Comparison of ENCODE assay signal across 8 cellular contexts in genomic region chr7:101155303-101155702, GRCh38. TPM values are rescaled to one million over a fixed set of nuclear protein-coding genes. Genes with fewer than 3 reads are reported as not detected.
DNase-seq lines count a peak whose midpoint lies in the region; ATAC-seq and TF ChIP-seq lines count a peak whose summit lies in the region.

No MANE protein-coding gene starts in this region.

- intact Hi-C loops in OCI-LY7 (cut with micrococcal nuclease; ENCODE audit: unreplicated experiment), result no loop called here

- peak overlapping the region; percentile 67 to 92 (median 71) for H3K4me3 Mint-ChIP-seq in CD8-positive, alpha-beta memory T cell
- H3K4me3 Mint-ChIP-seq in osteocyte (ENCODE audit: unreplicated experiment), result peak overlapping the region; percentile 77

- peaks cover 5 to 26% (median 8%) of the 10 kb centered on the region in 3 donors for H3K36me3 Mint-ChIP-seq in CD8-positive, alpha-beta memory T cell
- peaks cover 15% of the 10 kb centered on the region for H3K36me3 Mint-ChIP-seq in osteocyte (ENCODE audit: unreplicated experiment)

- H3K27ac ChIP-seq in CD8-positive, alpha-beta memory T cell (ENCODE audit: low read depth, low read length), result peak overlapping the region; percentile 47
- no peak overlapping the region for H3K27ac ChIP-seq in OCI-LY7 (ENCODE audit: low read depth, low read length, poor library complexity, severe bottlenecking)

- H3K9me3 ChIP-seq in CD8-positive, alpha-beta memory T cell (ENCODE audit: low read length), result no peaks in the 10 kb centered on the region
- no peaks in the 10 kb centered on the region for H3K9me3 ChIP-seq in OCI-LY7 (ENCODE audit: low read length)

- H3K4me3 ChIP-seq in CD8-positive, alpha-beta memory T cell (ENCODE audit: low read length), result peak overlapping the region; percentile 66
- H3K4me3 ChIP-seq in OCI-LY7 (ENCODE audit: low read depth, low read length, poor library complexity, severe bottlenecking) (peak overlapping the region; percentile 94), epithelial cell of esophagus (ENCODE audit: low read length) (peak overlapping the region; percentile 89)

- H3K27me3 ChIP-seq in CD8-positive, alpha-beta memory T cell (ENCODE audit: insufficient read depth, low read length, poor library complexity, severe bottlenecking), result no peaks in the 10 kb centered on the region

- peak overlapping the region; percentile 71 for H3K4me2 ChIP-seq in OCI-LY7 (ENCODE audit: low read length)

- no peaks in the 10 kb centered on the region for H3K79me2 ChIP-seq in OCI-LY7 (ENCODE audit: insufficient read depth, low read depth, low read length)

- peaks cover 2 to 4% of the 10 kb centered on the region in 2 donors for H3K27me3 Mint-ChIP-seq in CD8-positive, alpha-beta memory T cell
- peaks cover 2% of the 10 kb centered on the region for H3K27me3 Mint-ChIP-seq in osteocyte (ENCODE audit: unreplicated experiment)

- DNase-seq in CD8-positive, alpha-beta memory T cell, result no peak
- DNase-seq in OCI-LY7 (ENCODE audit: low spot score), result no peak
- no peak for DNase-seq in epithelial cell of esophagus (ENCODE audit: low read depth)
- DNase-seq in osteocyte (ENCODE audit: extremely low spot score, unreplicated experiment), result no peak
- DNase-seq in NCI-H226, result no peak
- no peak for DNase-seq in GM19240 (ENCODE audit: insufficient read length, low spot score)

- no peak for TF ChIP-seq CTCF in OCI-LY7 (conservative IDR thresholded peaks at IDR 0.05; ENCODE audit: low read length)
- no peak for TF ChIP-seq CTCF in epithelial cell of esophagus (IDR thresholded peaks at IDR 0.05; ENCODE audit: insufficient read depth, low read depth, low read length, missing control alignments)
- TF ChIP-seq CTCF in osteocyte (IDR thresholded peaks at IDR 0.05), result no peak

- ATAC-seq in GM19328 (IDR thresholded peaks at IDR 0.05; ENCODE audit: unreplicated experiment) (no peak), GM18517 (IDR thresholded peaks at IDR 0.05; ENCODE audit: unreplicated experiment) (no peak)

- peaks cover 9 to 14% (median 14%) of the 10 kb centered on the region in 3 donors for H3K4me1 Mint-ChIP-seq in CD8-positive, alpha-beta memory T cell
- peaks cover 12% of the 10 kb centered on the region for H3K4me1 Mint-ChIP-seq in osteocyte (ENCODE audit: unreplicated experiment)

- H3K36me3 ChIP-seq in CD8-positive, alpha-beta memory T cell (ENCODE audit: insufficient read depth, low read length), result no peaks in the 10 kb centered on the region
- no peaks in the 10 kb centered on the region for H3K36me3 ChIP-seq in OCI-LY7 (ENCODE audit: insufficient read depth, low read length)

- CTCF ChIA-PET in CD8-positive, alpha-beta memory T cell (lab: Charles Lee), result interaction anchor here (1.1 to 5.2 kb wide), 3 partner anchors 10 to 63 kb away, joined by 3 to 38 read pairs (median 9); partner anchors contain the start of genes VGF and ZNHIT1
- CTCF ChIA-PET in OCI-LY7 (lab: Charles Lee; ENCODE audit: unreplicated experiment), result interaction anchor here (0.5 to 0.6 kb wide), 2 partner anchors 298 to 370 kb away, joined by 3 to 4 read pairs; no protein-coding TSS in a partner anchor

- peaks cover 14% of the 10 kb centered on the region for H3K4me1 ChIP-seq in CD8-positive, alpha-beta memory T cell (ENCODE audit: insufficient read depth, low read length)
- H3K4me1 ChIP-seq in OCI-LY7 (ENCODE audit: insufficient read depth, low read length, poor library complexity, severe bottlenecking), result peaks cover 15% of the 10 kb centered on the region

- no peaks in the 10 kb centered on the region for H3K9me2 ChIP-seq in OCI-LY7 (ENCODE audit: insufficient read depth, low read length)

- POLR2A ChIA-PET in CD8-positive, alpha-beta memory T cell (lab: Charles Lee), result no interaction called here
- POLR2A ChIA-PET in OCI-LY7 (lab: Charles Lee), result interaction anchor here (0.6 to 0.9 kb wide), 3 partner anchors 11 to 97 kb away, joined by 3 to 6 read pairs (median 3); no protein-coding TSS in a partner anchor

- H2AFZ ChIP-seq in OCI-LY7 (ENCODE audit: low read length), result peak overlapping the region; percentile 77; the same call in 1 of the 2 replicates

- no TSS peak for BruUV-seq in OCI-LY7 (replicated peaks; lab: Mats Ljungman, UMichigan)

- H4K20me1 ChIP-seq in OCI-LY7 (ENCODE audit: insufficient read depth, low read length), result no peaks in the 10 kb centered on the region

- H3K9me3 Mint-ChIP-seq in CD8-positive, alpha-beta memory T cell, result no peaks in the 10 kb centered on the region
- H3K9me3 Mint-ChIP-seq in osteocyte (ENCODE audit: unreplicated experiment), result no peaks in the 10 kb centered on the region

- H3K27ac Mint-ChIP-seq in CD8-positive, alpha-beta memory T cell, result peak overlapping the region in 3 of 8 donors; percentile 43 to 66 (median 64)
- H3K27ac Mint-ChIP-seq in osteocyte (ENCODE audit: unreplicated experiment), result peak overlapping the region; percentile 39

RNA-seq across cellular contexts. Expression of gene AP1S1, which starts 1.0 kb away (rescaled TPM):
- 10 to 100 TPM; 42.6 to 43.6 TPM for total RNA-seq in CD8-positive, alpha-beta memory T cell
- polyA plus RNA-seq in CD8-positive, alpha-beta memory T cell, result 4.4 TPM
- 57.9 and 88.0 TPM in 2 replicates for total RNA-seq in OCI-LY7 (2014; rRNA removed; shearing (Covaris generic))
- total RNA-seq in OCI-LY7 (2022), result 58.3 and 67.3 TPM in 2 replicates
- 52.9 and 57.9 TPM in 2 replicates for total RNA-seq in osteocyte

RNA-seq across cellular contexts. Expression of gene VGF, which starts 10.1 kb away (rescaled TPM):
- under 1 TPM; 0.13 to 0.16 TPM for total RNA-seq in CD8-positive, alpha-beta memory T cell
- polyA plus RNA-seq in CD8-positive, alpha-beta memory T cell, result not detected
- not detected in 2 replicates for total RNA-seq in OCI-LY7 (2014; rRNA removed; shearing (Covaris generic))
- total RNA-seq in OCI-LY7 (2022), result 1.5 TPM in 2 replicates
- 0.16 and 0.24 TPM in 2 replicates for total RNA-seq in osteocyte

RNA-seq across cellular contexts. Expression of gene NAT16, which starts 24.8 kb away (rescaled TPM):
- total RNA-seq in CD8-positive, alpha-beta memory T cell, result not detected
- polyA plus RNA-seq in CD8-positive, alpha-beta memory T cell, result not detected
- total RNA-seq in OCI-LY7 (2014; rRNA removed; shearing (Covaris generic)), result 0.22 TPM in 1 of 2 replicates, not detected in the other
- total RNA-seq in OCI-LY7 (2022) (not detected in 2 replicates), osteocyte (0.16 TPM in 1 of 2 replicates, not detected in the other)

RNA-seq across cellular contexts. Expression of gene SERPINE1, which starts 28.4 kb away (rescaled TPM):
- total RNA-seq in CD8-positive, alpha-beta memory T cell, result under 1 TPM; 0.31 to 0.44 TPM
- polyA plus RNA-seq in CD8-positive, alpha-beta memory T cell, result not detected
- not detected in 2 replicates for total RNA-seq in OCI-LY7 (2014; rRNA removed; shearing (Covaris generic))
- total RNA-seq in OCI-LY7 (2022), result 0.30 and 0.42 TPM in 2 replicates
- 266 and 328 TPM in 2 replicates for total RNA-seq in osteocyte

RNA-seq across cellular contexts. Expression of gene MOGAT3, which starts 45.5 kb away (rescaled TPM):
- not detected for total RNA-seq in CD8-positive, alpha-beta memory T cell
- not detected for polyA plus RNA-seq in CD8-positive, alpha-beta memory T cell
- not detected in 2 replicates for total RNA-seq in OCI-LY7 (2014; rRNA removed; shearing (Covaris generic))
- total RNA-seq in OCI-LY7 (2022) (not detected in 2 replicates), osteocyte (not detected in 2 replicates)
